ENCODE assay signal across 19 cellular contexts in the genomic region with DNA sequence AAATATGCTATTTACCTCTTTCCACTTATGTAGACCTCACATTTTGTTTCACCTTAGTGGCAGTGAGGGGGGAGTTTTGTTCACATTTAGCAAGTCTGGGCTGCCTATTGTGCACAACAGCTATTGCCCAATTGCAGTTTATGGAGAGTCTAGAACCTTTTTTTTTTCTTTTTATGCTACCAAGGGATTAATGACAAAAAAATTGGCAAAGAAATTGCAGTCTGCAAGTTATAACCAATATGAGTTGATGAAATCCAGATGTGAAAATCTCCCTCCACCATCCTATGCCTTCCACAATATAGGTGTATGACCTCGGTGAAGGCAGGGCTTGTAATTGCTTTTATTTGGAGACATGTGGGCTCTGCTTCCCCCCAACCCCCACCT.
DNase-seq lines count a peak whose midpoint lies in the region; ATAC-seq and TF ChIP-seq lines count a peak whose summit lies in the region.
"Had no signal": no experiment of that assay in that cellular context is flagged by ENCODE, and none has a peak within 500 bp of the region (broad histone marks: within the 10 kb centered on the region; RNA-seq: fewer than 3 reads in every experiment).

No MANE protein-coding gene starts in this region.

- no peak overlapping the region for H3K4me3 ChIP-seq in mammary epithelial cell (replicated peaks in 1 of 3; ENCODE audit: insufficient read depth in 1 of 3, low read depth in 2 of 3, low read length in 3 of 3)
- no peak overlapping the region for H3K4me3 ChIP-seq in heart right ventricle
- no peak overlapping the region for H3K4me3 ChIP-seq in skeletal muscle tissue (ENCODE audit: low read length in 3 of 3)
- H3K4me3 ChIP-seq: body of pancreas, lower lobe of right lung had no signal

- WGBS in mammary epithelial cell (ENCODE audit: low coverage, missing lambda C conversion rate): no CpG with 5 or more reads among the region's 1 CpG
- 50 to 78% methylated on average over 1 of the region's 1 CpG for WGBS in heart right ventricle, 2 donors

- ATAC-seq in heart right ventricle (peak in 6 of 8 donors; percentile 31 to 82 (median 58)), GM19351 (IDR thresholded peaks at IDR 0.05; ENCODE audit: unreplicated experiment) (no peak)
- ATAC-seq: activated CD8-positive, alpha-beta T cell treated with anti-CD3 and anti-CD28 coated beads, Interleukin-2, amount 10 ng/mL, durations not matched to agents 7 days and 5 days; body of pancreas; lower lobe of right lung had no signal

- H3K27me3 ChIP-seq in mammary epithelial cell (ENCODE audit: insufficient read depth, low read length): no peaks in the 10 kb centered on the region
- H3K27me3 ChIP-seq in heart right ventricle: no peaks in the 10 kb centered on the region
- no peaks in the 10 kb centered on the region for H3K27me3 ChIP-seq in skeletal muscle tissue (ENCODE audit: control insufficient read depth in 3 of 3, insufficient read depth in 3 of 3, low read length in 3 of 3)
- H3K27me3 ChIP-seq: body of pancreas had no signal

- H2AFZ ChIP-seq in mammary epithelial cell (ENCODE audit: low read depth, low read length): peak overlapping the region; percentile 46

- CTCF ChIA-PET in mammary epithelial cell (lab: Charles Lee; ENCODE audit: low non-redundant PET): no interaction called here

- dilution Hi-C loops in mammary epithelial cell (cut with HindIII; ENCODE audit: low sequenced_read_pairs): no loop called here

- no peaks in the 10 kb centered on the region for H4K20me1 ChIP-seq in mammary epithelial cell (ENCODE audit: insufficient read depth, low read length)

- H3K27ac ChIP-seq in mammary epithelial cell (ENCODE audit: insufficient read depth, low read depth, low read length): no peak overlapping the region
- peak overlapping the region in 6 of 10 donors; percentile 3 to 67 (median 36) for H3K27ac ChIP-seq in heart right ventricle
- H3K27ac ChIP-seq in skeletal muscle tissue (ENCODE audit: low read depth, low read length): peak overlapping the region; percentile 61
- H3K27ac ChIP-seq: body of pancreas had no signal

- BruUV-seq in mammary epithelial cell (replicated peaks; lab: Mats Ljungman, UMichigan): no TSS peak

- in situ Hi-C loops in mammary epithelial cell (cut with MboI; ENCODE audit: low sequenced_read_pairs in 2 of 2): no loop called here

- TF ChIP-seq CTCF in mammary epithelial cell (conservative IDR thresholded peaks at IDR 0.05 in 1 of 2, IDR thresholded peaks at IDR 0.05 in 1 of 2; ENCODE audit: extremely low read depth in 1 of 2, insufficient read depth in 1 of 2, low read depth in 1 of 2, low read length in 2 of 2): no peak
- no peak for TF ChIP-seq CTCF in heart right ventricle (IDR thresholded peaks at IDR 0.05)

- H3K4me1 ChIP-seq in mammary epithelial cell (ENCODE audit: insufficient read depth, low read length) (no peaks in the 10 kb centered on the region), heart right ventricle (peaks cover 0 to 15% (median 0%) of the 10 kb centered on the region in 9 donors), skeletal muscle tissue (ENCODE audit: control insufficient read depth in 3 of 3, insufficient read depth in 3 of 3, low read length in 3 of 3) (peaks cover 13 to 18% (median 16%) of the 10 kb centered on the region in 3 donors)
- H3K4me1 ChIP-seq: body of pancreas, lower lobe of right lung had no signal

- no peak overlapping the region for H3K4me2 ChIP-seq in mammary epithelial cell (ENCODE audit: insufficient read depth, low read depth, low read length)

- H3K9ac ChIP-seq in mammary epithelial cell (ENCODE audit: insufficient read depth, low read length) (no peak overlapping the region), skeletal muscle tissue (ENCODE audit: low read depth in 1 of 3, low read length in 3 of 3) (no peak overlapping the region)

- DNase-seq in GM04503 (ENCODE audit: low read depth) (peak; percentile 56), mammary epithelial cell (no peak), heart right ventricle (no peak), activated T-cell treated with anti-CD3 and anti-CD28 coated beads for 4 hours (no peak), T-helper 1 cell (no peak), nucleus accumbens (lab: John Stamatoyannopoulos, UW) (no peak)
- DNase-seq: activated CD8-positive, alpha-beta T cell treated with anti-CD3 and anti-CD28 coated beads, Interleukin-2, amount 10 ng/mL, durations not matched to agents 7 days and 5 days; AML-193; body of pancreas; effector CD8-positive, alpha-beta T cell; lower lobe of right lung; MM.1S; NCI-H2171; nephron progenitor cell; NK-92 treated with Interleukin-12 subunit alpha and Interleukin-12 subunit beta, amount 100 ng/mL, for 24 hours; SIG-M5; substantia nigra had no signal

- intact Hi-C loops in mammary epithelial cell (cut with micrococcal nuclease) (no loop called here), heart right ventricle (cut with DNase I) (loop anchor here in 1 of 10 donors (10.0 kb wide), 1 partner anchor 152 kb away; a partner anchor contains a TSS)

- no peaks in the 10 kb centered on the region for H3K9me3 ChIP-seq in mammary epithelial cell (replicated peaks; ENCODE audit: insufficient read depth, low read length)
- H3K9me3 ChIP-seq in heart right ventricle: no peaks in the 10 kb centered on the region
- no peaks in the 10 kb centered on the region for H3K9me3 ChIP-seq in skeletal muscle tissue (ENCODE audit: control insufficient read depth in 3 of 3, low read length in 3 of 3)
- H3K9me3 ChIP-seq: body of pancreas, lower lobe of right lung had no signal

- no peaks in the 10 kb centered on the region for H3K79me2 ChIP-seq in mammary epithelial cell (ENCODE audit: insufficient read depth, low read length)

- H3K36me3 ChIP-seq in mammary epithelial cell (ENCODE audit: insufficient read depth, low read length): no peaks in the 10 kb centered on the region
- H3K36me3 ChIP-seq in heart right ventricle: no peaks in the 10 kb centered on the region
- H3K36me3 ChIP-seq in skeletal muscle tissue (ENCODE audit: control insufficient read depth in 3 of 3, insufficient read depth in 3 of 3, low read length in 3 of 3): no peaks in the 10 kb centered on the region
- H3K36me3 ChIP-seq: lower lobe of right lung had no signal
